Comparison of ENCODE assay signal across 10 cellular contexts in genomic region chr13:76296751-76297150, GRCh38.
"Had no signal": no experiment of that assay in that cellular context is flagged by ENCODE, and none has a peak within 500 bp of the region (broad histone marks: within the 10 kb centered on the region; RNA-seq: fewer than 3 reads in every experiment).

No MANE protein-coding gene starts in this region.

- DNase-seq: GM23248, GOT3, H7, HFFc6, IMR-90, KG1 had no signal

- H2AFZ ChIP-seq: GM23248 had no signal

- H3K4me3 ChIP-seq: GM23248, HAP-1, K562 had no signal

- H3K27ac ChIP-seq: GM23248 had no signal

- H3K9me3 ChIP-seq: HAP-1 had no signal

- H3K4me1 ChIP-seq: HAP-1 had no signal

- FAIRE-seq: HTR-8/SVneo, K562 had no signal

- H3K9ac ChIP-seq: GM23248 had no signal

- H3K4me3 Mint-ChIP-seq: HFFc6 had no signal

- H3K27ac Mint-ChIP-seq: HFFc6 had no signal

- H3K36me3 ChIP-seq: HAP-1 had no signal

- ATAC-seq: HCT116, K562 had no signal
